Comparison of ENCODE assay signal across 16 cellular contexts in the genomic region with DNA sequence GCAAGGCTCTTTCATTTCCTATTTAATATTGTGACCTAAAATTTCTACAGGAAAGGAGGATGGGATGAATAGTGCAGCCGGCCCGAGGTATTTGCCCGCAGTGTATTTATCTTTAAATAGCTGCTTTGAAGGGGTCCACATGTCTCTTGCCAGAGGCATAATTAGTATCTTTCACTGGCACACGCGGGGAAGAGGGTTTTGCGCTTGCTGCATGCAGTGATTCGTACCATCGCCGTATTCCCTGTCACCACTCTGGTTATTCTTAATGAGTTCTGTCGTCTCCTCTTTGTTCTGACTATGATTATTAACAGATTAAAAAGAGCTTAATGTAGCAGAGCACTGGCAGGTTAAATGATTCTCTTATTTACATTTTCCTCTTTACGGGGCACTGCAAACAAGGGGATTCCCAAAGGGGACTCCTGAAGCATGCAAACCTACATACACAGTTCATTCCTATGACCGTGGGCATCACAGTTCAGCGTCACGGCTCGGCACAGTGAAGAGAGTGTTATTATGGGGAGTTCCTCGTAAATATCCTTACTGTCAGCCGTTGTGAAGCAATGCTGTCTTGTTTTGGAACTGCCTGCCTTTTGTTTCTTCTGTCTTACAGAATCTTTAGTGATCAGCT.
A peak's percentile ranks its signal among the peaks of the same experiment; 100 is the strongest.
DNase-seq lines count a peak whose midpoint lies in the region; ATAC-seq and TF ChIP-seq lines count a peak whose summit lies in the region.
"Had no signal": no experiment of that assay in that cellular context is flagged by ENCODE, and none has a peak within 500 bp of the region (broad histone marks: within the 10 kb centered on the region; RNA-seq: fewer than 3 reads in every experiment).

No MANE protein-coding gene starts in this region.

- peaks cover 8% of the 10 kb centered on the region for H3K4me1 ChIP-seq in osteoblast (ENCODE audit: insufficient read depth, low read length)
- no peaks in the 10 kb centered on the region for H3K4me1 ChIP-seq in uterus

- peak overlapping the region in 4 of 5 experiments; percentile 23 to 96 (median 38) for H3K27ac Mint-ChIP-seq in brain

- no peak overlapping the region for H2AFZ ChIP-seq in osteoblast (ENCODE audit: low read length)

- peak; percentile 69 for DNase-seq in G401 (ENCODE audit: low spot score)
- no peak for DNase-seq in osteoblast (ENCODE audit: insufficient read length, low spot score, missing footprints)
- no peak for DNase-seq in uterus
- DNase-seq in left cardiac atrium, result no peak
- DNase-seq: activated CD4-positive, alpha-beta T cell treated with anti-CD3 and anti-CD28 coated beads for 4 hours; activated gamma-delta T cell; NCI-H510A treated with DMSO at 0.1 percent for 48 hours had no signal

- in situ Hi-C loops in G401 (cut with HindIII; ENCODE audit: low sequenced_read_pairs), result no loop called here

- peaks cover 51% of the 10 kb centered on the region for H4K20me1 ChIP-seq in osteoblast (ENCODE audit: insufficient read depth, low read length)

- peaks cover 20% of the 10 kb centered on the region for H3K36me3 Mint-ChIP-seq in brain

- TF ChIP-seq POLR2A in uterus (IDR thresholded peaks at IDR 0.05), result no peak

- H3K4me2 ChIP-seq in osteoblast (ENCODE audit: insufficient read depth, low read length), result no peak overlapping the region
- H3K4me2 ChIP-seq: BLaER1 treated with 17β-estradiol and CSF1 and Interleukin-3, amounts not matched to agents 10 nM and 100 nM had no signal

- no peaks in the 10 kb centered on the region for H3K9me3 ChIP-seq in osteoblast (ENCODE audit: low read depth, low read length)
- no peaks in the 10 kb centered on the region for H3K9me3 ChIP-seq in uterus
- H3K9me3 ChIP-seq: BLaER1 treated with 17β-estradiol and CSF1 and Interleukin-3, amounts not matched to agents 10 nM and 100 nM; esophagus muscularis mucosa; SJSA1; vagina had no signal

- peak overlapping the region in 4 of 5 experiments; percentile 28 to 74 (median 68) for H3K4me3 Mint-ChIP-seq in brain

- H3K27me3 Mint-ChIP-seq in brain, result peaks cover 2% of the 10 kb centered on the region

- peak; percentile 61 for ATAC-seq in GM19351 (IDR thresholded peaks at IDR 0.05; ENCODE audit: unreplicated experiment)
- peak; percentile 74 for ATAC-seq in HG03432 (IDR thresholded peaks at IDR 0.05; ENCODE audit: unreplicated experiment)
- ATAC-seq in GM21526 (IDR thresholded peaks at IDR 0.05; ENCODE audit: low FRiP score, unreplicated experiment), result no peak
- no peak for ATAC-seq in left cardiac atrium

- H3K27ac ChIP-seq in osteoblast (ENCODE audit: low read depth, low read length) (no peak overlapping the region), uterus (no peak overlapping the region)
- H3K27ac ChIP-seq: BLaER1 treated with 17β-estradiol and CSF1 and Interleukin-3, amounts not matched to agents 10 nM and 100 nM; esophagus muscularis mucosa; SJSA1; skin epidermis; vagina had no signal

- H3K79me2 ChIP-seq in osteoblast (ENCODE audit: insufficient read depth, low read length), result peaks cover 9% of the 10 kb centered on the region

- TF ChIP-seq CTCF in brain (conservative IDR thresholded peaks at IDR 0.05), result no peak
- TF ChIP-seq CTCF in osteoblast (IDR thresholded peaks at IDR 0.05; ENCODE audit: extremely low read depth, low read depth, low read length), result no peak
- no peak for TF ChIP-seq CTCF in uterus (IDR thresholded peaks at IDR 0.05)

- peaks cover 4% of the 10 kb centered on the region for H3K36me3 ChIP-seq in osteoblast (ENCODE audit: insufficient read depth, low read length)
- no peaks in the 10 kb centered on the region for H3K36me3 ChIP-seq in uterus
- H3K36me3 ChIP-seq: esophagus muscularis mucosa, SJSA1, vagina had no signal

- H3K27me3 ChIP-seq in osteoblast (ENCODE audit: insufficient read depth, low read length), result no peaks in the 10 kb centered on the region
- no peaks in the 10 kb centered on the region for H3K27me3 ChIP-seq in uterus
- H3K27me3 ChIP-seq: BLaER1 treated with 17β-estradiol and CSF1 and Interleukin-3, amounts not matched to agents 10 nM and 100 nM; esophagus muscularis mucosa; SJSA1; vagina had no signal

- peaks cover 71% of the 10 kb centered on the region for H3K4me1 Mint-ChIP-seq in brain

- H3K4me3 ChIP-seq in osteoblast (ENCODE audit: insufficient read depth, low read length) (no peak overlapping the region), uterus (no peak overlapping the region)
- H3K4me3 ChIP-seq: BLaER1 treated with 17β-estradiol and CSF1 and Interleukin-3, amounts not matched to agents 10 nM and 100 nM; SJSA1; skin epidermis; vagina had no signal

- intact Hi-C loops in uterus (cut with DNase I; ENCODE audit: low total_unique reads), result no loop called here
- intact Hi-C loops in left cardiac atrium (cut with DNase I), result no loop called here

- no peaks in the 10 kb centered on the region for H3K9me3 Mint-ChIP-seq in brain

Comparison
In these comparisons a context has a peak if more than half of its experiments do, and no peak if none do; other contexts are left out.
1. ATAC-seq: peak in GM19351 (single experiment) and HG03432 (single experiment); none in GM21526 (single experiment) and left cardiac atrium (0 of 2).